Comparison of ENCODE assay signal across 1 cellular context in genomic region chr16:80656731-80657150, GRCh38.
TF ChIP-seq lines count a peak whose summit lies in the region.

No MANE protein-coding gene starts in this region.

TF ChIP-seq in HepG2, 621 proteins besides CTCF, POLR2A, EP300 and RAD21 (continued from another document):
- TF ChIP-seq ZNF512B (CRISPR knock-in tag; IDR thresholded peaks at IDR 0.05; ENCODE audit: borderline replicate concordance): no peak
- TF ChIP-seq YEATS2 (CRISPR knock-in tag; IDR thresholded peaks at IDR 0.05; ENCODE audit: borderline replicate concordance): no peak
- no peak for TF ChIP-seq HOMEZ (CRISPR knock-in tag; IDR thresholded peaks at IDR 0.05; ENCODE audit: low read depth)
- TF ChIP-seq MZF1 (CRISPR knock-in tag; IDR thresholded peaks at IDR 0.05; ENCODE audit: borderline replicate concordance): no peak
- no peak for TF ChIP-seq RBAK (CRISPR knock-in tag; IDR thresholded peaks at IDR 0.05)
- TF ChIP-seq ZNF678 (CRISPR knock-in tag; IDR thresholded peaks at IDR 0.05): no peak
- TF ChIP-seq CHCHD3 (CRISPR knock-in tag; IDR thresholded peaks at IDR 0.05): no peak
- TF ChIP-seq RELA (CRISPR knock-in tag; IDR thresholded peaks at IDR 0.05): no peak
- no peak for TF ChIP-seq MAFK (conservative IDR thresholded peaks at IDR 0.05 in 1 of 2, IDR thresholded peaks at IDR 0.05 in 1 of 2; ENCODE audit: low read length in 2 of 2)
- TF ChIP-seq UBTF (CRISPR knock-in tag; IDR thresholded peaks at IDR 0.05): no peak
- TF ChIP-seq ZNF143 (CRISPR knock-in tag; IDR thresholded peaks at IDR 0.05): no peak
